In the genomic region with DNA sequence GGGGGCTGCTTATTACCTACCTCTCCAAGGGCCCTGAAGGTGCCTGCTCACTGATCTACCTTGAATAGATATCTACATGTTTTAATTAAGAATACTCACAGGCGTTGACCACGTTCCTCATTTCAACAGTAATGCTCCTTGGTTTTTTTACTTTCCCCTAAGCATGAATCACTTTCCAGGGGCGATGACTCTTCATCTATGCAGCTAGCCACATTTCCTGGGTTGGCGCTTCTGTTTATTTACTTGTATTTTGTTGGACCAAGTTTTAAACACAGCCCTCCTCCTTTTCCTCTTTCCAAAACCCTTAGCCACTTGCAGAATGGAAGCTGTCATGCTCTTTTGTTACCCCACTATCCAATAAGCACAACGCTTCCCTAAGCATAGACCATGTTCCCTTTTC, we compare ENCODE assay signal across 19 cellular contexts. TPM values are rescaled to one million over a fixed set of nuclear protein-coding genes. Genes with fewer than 3 reads are reported as not detected.
DNase-seq lines count a peak whose midpoint lies in the region; ATAC-seq, FAIRE-seq and TF ChIP-seq lines count a peak whose summit lies in the region.
"Had no signal": no experiment of that assay in that cellular context is flagged by ENCODE, and none has a peak within 500 bp of the region (broad histone marks: within the 10 kb centered on the region; RNA-seq: fewer than 3 reads in every experiment).

No MANE protein-coding gene starts in this region.

- dilution Hi-C loops in endothelial cell of umbilical vein (cut with MboI; ENCODE audit: extremely low pct_ligation_motif_present, low sequenced_read_pairs), result no loop called here

- H3K9ac ChIP-seq in endothelial cell of umbilical vein (replicated peaks; ENCODE audit: extremely low read depth, insufficient read depth, low read length), result peak overlapping the region; percentile 47

- H3K27me3 ChIP-seq in endothelial cell of umbilical vein (ENCODE audit: control insufficient read depth in 2 of 2, insufficient read depth in 2 of 2, low read length in 2 of 2), result no peaks in the 10 kb centered on the region
- H3K27me3 ChIP-seq: heart right ventricle, Peyer's patch, upper lobe of left lung had no signal

- peaks cover 24% of the 10 kb centered on the region for H3K9me3 Mint-ChIP-seq in nephron progenitor cell

- FAIRE-seq in RCC 7860 (lab: Jason Lieb, UNC) (peak; percentile 72), endothelial cell of umbilical vein (lab: Jason Lieb, UNC) (peak; percentile 94)
- FAIRE-seq: GM19239 had no signal

- H4K20me1 ChIP-seq in endothelial cell of umbilical vein (replicated peaks; ENCODE audit: control insufficient read depth, extremely low read depth, insufficient read depth, low read length), result no peaks in the 10 kb centered on the region

- no TSS peak for BruUV-seq in endothelial cell of umbilical vein (replicated peaks; lab: Mats Ljungman, UMichigan)

- H3K27me3 Mint-ChIP-seq in nephron progenitor cell (ENCODE audit: low read depth, poor library complexity), result peaks cover 7% of the 10 kb centered on the region

- no peak overlapping the region for H3K4me2 ChIP-seq in endothelial cell of umbilical vein (ENCODE audit: insufficient read depth, low read length)

- POLR2A ChIA-PET in endothelial cell of umbilical vein (lab: Charles Lee), result interaction anchor here (0.8 kb wide), 1 partner anchor 10 kb away, joined by 7 read pairs; no protein-coding TSS in a partner anchor

- CTCF ChIA-PET in endothelial cell of umbilical vein (lab: Charles Lee), result interaction anchor here (1.3 kb wide), 1 partner anchor 66 kb away, joined by 3 read pairs; no protein-coding TSS in a partner anchor

- no peak overlapping the region for H3K4me3 Mint-ChIP-seq in nephron progenitor cell
- H3K4me3 Mint-ChIP-seq: activated CD4-positive, alpha-beta T cell treated with anti-CD3 and anti-CD28 coated beads for 36 hours had no signal

- peaks cover 39% of the 10 kb centered on the region for H3K4me1 Mint-ChIP-seq in nephron progenitor cell
- H3K4me1 Mint-ChIP-seq: activated CD4-positive, alpha-beta T cell treated with anti-CD3 and anti-CD28 coated beads for 36 hours had no signal

- no peaks in the 10 kb centered on the region for H3K36me3 ChIP-seq in endothelial cell of umbilical vein (ENCODE audit: control insufficient read depth in 2 of 2, extremely low read depth in 1 of 2, insufficient read depth in 2 of 2, low read length in 2 of 2)
- H3K36me3 ChIP-seq: adrenal gland, heart right ventricle, Peyer's patch, upper lobe of left lung had no signal

- no peak for ATAC-seq in HG03045 (IDR thresholded peaks at IDR 0.05; ENCODE audit: unreplicated experiment)
- ATAC-seq: activated CD4-positive, alpha-beta T cell treated with anti-CD3 and anti-CD28 coated beads for 36 hours; heart right ventricle; left cardiac atrium had no signal

- TF ChIP-seq CTCF in endothelial cell of umbilical vein (IDR thresholded peaks at IDR 0.05; ENCODE audit: extremely low read depth in 1 of 2, insufficient read depth in 1 of 2, low read depth in 1 of 2, low read length in 2 of 2), result no peak
- no peak for TF ChIP-seq CTCF in nephron progenitor cell (IDR thresholded peaks at IDR 0.05)

- H2AFZ ChIP-seq in endothelial cell of umbilical vein (ENCODE audit: low read depth, low read length), result no peak overlapping the region

- peaks cover 3% of the 10 kb centered on the region for H3K36me3 Mint-ChIP-seq in nephron progenitor cell (ENCODE audit: low read depth)

- no peak for TF ChIP-seq POLR2A in endothelial cell of umbilical vein (IDR thresholded peaks at IDR 0.05; ENCODE audit: low read depth, low read length)

- H3K27ac Mint-ChIP-seq in nephron progenitor cell, result no peak overlapping the region
- H3K27ac Mint-ChIP-seq: activated CD4-positive, alpha-beta T cell treated with anti-CD3 and anti-CD28 coated beads for 36 hours had no signal

- peak overlapping the region; percentile 74 for H3K27ac ChIP-seq in endothelial cell of umbilical vein (ENCODE audit: insufficient read depth, low read depth, low read length)
- H3K27ac ChIP-seq: adrenal gland, heart right ventricle, Peyer's patch, upper lobe of left lung had no signal

- H3K9me1 ChIP-seq in endothelial cell of umbilical vein (replicated peaks; ENCODE audit: control insufficient read depth, extremely low read depth, insufficient read depth, low read length), result no peaks in the 10 kb centered on the region

- intact Hi-C loops in endothelial cell of umbilical vein (cut with micrococcal nuclease), result loop anchor here (5.0 kb wide), 1 partner anchor 186 kb away; no protein-coding TSS in a partner anchor

- H3K9me3 ChIP-seq in endothelial cell of umbilical vein (replicated peaks; ENCODE audit: control insufficient read depth, insufficient read depth, low read length), result no peaks in the 10 kb centered on the region
- H3K9me3 ChIP-seq: adrenal gland, heart right ventricle, Peyer's patch, upper lobe of left lung had no signal

- peak; percentile 81 for DNase-seq in ELR (ENCODE audit: low read depth)
- DNase-seq in RCC 7860 (ENCODE audit: low spot score), result peak; percentile 31
- peak; percentile 58 for DNase-seq in endothelial cell of umbilical vein (ENCODE audit: low read depth, low spot score)
- peak; percentile 43 for DNase-seq in skeletal muscle cell (ENCODE audit: low read depth)
- no peak for DNase-seq in nephron progenitor cell
- no peak for DNase-seq in NCI-H128 (lab: John Stamatoyannopoulos, UW; ENCODE audit: unreplicated experiment)
- DNase-seq: activated CD4-positive, alpha-beta T cell treated with anti-CD3 and anti-CD28 coated beads for 36 hours; adrenal gland; effector CD4-positive, alpha-beta T cell; heart right ventricle; KG1; left cardiac atrium; NCI-H1930; NCI-H524 treated with DMSO at 0.1 percent for 48 hours; Peyer's patch; upper lobe of left lung had no signal

- H3K4me3 ChIP-seq in endothelial cell of umbilical vein (replicated peaks in 1 of 3; ENCODE audit: insufficient read depth in 1 of 3, low read depth in 1 of 3, low read length in 3 of 3), result no peak overlapping the region
- no peak overlapping the region for H3K4me3 ChIP-seq in skeletal muscle cell (ENCODE audit: low read depth, low read length)
- H3K4me3 ChIP-seq: adrenal gland, heart right ventricle, Peyer's patch, upper lobe of left lung had no signal

- H3K4me1 ChIP-seq in endothelial cell of umbilical vein (ENCODE audit: control insufficient read depth, extremely low read depth, insufficient read depth, low read length), result peaks cover 19% of the 10 kb centered on the region
- H3K4me1 ChIP-seq: adrenal gland, heart right ventricle, Peyer's patch, upper lobe of left lung had no signal

- no peaks in the 10 kb centered on the region for H3K79me2 ChIP-seq in endothelial cell of umbilical vein (ENCODE audit: control insufficient read depth, insufficient read depth, low read length)

TF ChIP-seq in endothelial cell of umbilical vein, 7 proteins besides CTCF, POLR2A, EP300 and RAD21:
- TF ChIP-seq JUN (IDR thresholded peaks at IDR 0.05; ENCODE audit: borderline replicate concordance, insufficient read depth, insufficient read length, low read depth) (peak; percentile 59), EZH2 (IDR thresholded peaks at IDR 0.05; ENCODE audit: borderline replicate concordance, low read depth, low read length, severe bottlenecking) (no peak), FOS (IDR thresholded peaks at IDR 0.05; ENCODE audit: borderline replicate concordance, insufficient read depth, low read length) (peak; percentile 77)

RNA-seq across cellular contexts. Expression of gene CBLL2, which starts 50.8 kb away (rescaled TPM):
- total RNA-seq in endothelial cell of umbilical vein, result not detected in 2 replicates
- not detected in 2 replicates for polyA plus RNA-seq in endothelial cell of umbilical vein
- not detected in 2 replicates for polyA plus RNA-seq in endothelial cell of umbilical vein (2011; cell fraction: cytosol; rRNA removed)
- polyA plus RNA-seq in endothelial cell of umbilical vein (2011; cell fraction: nucleus; rRNA removed), result not detected in 2 replicates
- polyA plus RNA-seq in endothelial cell of umbilical vein (2012), result not detected in 2 replicates
- polyA minus RNA-seq in endothelial cell of umbilical vein, result not detected in 2 replicates
- not detected for polyA minus RNA-seq in endothelial cell of umbilical vein (2011; cell fraction: cytosol; rRNA and poly(A)+ RNA removed)
- not detected in 2 replicates for polyA minus RNA-seq in endothelial cell of umbilical vein (2011; cell fraction: nucleus; rRNA and poly(A)+ RNA removed)
- total RNA-seq: activated CD4-positive, alpha-beta T cell treated with anti-CD3 and anti-CD28 coated beads for 36 hours; adrenal gland; heart right ventricle; left cardiac atrium; Peyer's patch; T-helper 1 cell treated with Interleukin-12 subunit alpha and Interleukin-12 subunit beta and Interleukin-4 antibody, amounts not matched to agents 30 ng/mL and 1 ng/mL, for 36 hours; upper lobe of left lung had no signal
- polyA plus RNA-seq: adrenal gland, heart right ventricle had no signal

Comparison
In these comparisons a context has a peak if more than half of its experiments do, and no peak if none do; other contexts are left out.
1. DNase-seq: peak in ELR (single experiment), RCC 7860 (single experiment), endothelial cell of umbilical vein (single experiment) and skeletal muscle cell (single experiment); none in nephron progenitor cell (single experiment) and NCI-H128 (single experiment).